Comparison of ENCODE assay signal across 1 cellular context in genomic region chr9:137046094-137046787, GRCh38.
A peak's percentile ranks its signal among the peaks of the same experiment; 100 is the strongest.
TF ChIP-seq lines count a peak whose summit lies in the region.

TSS of gene NPDC1 (minus strand) at chr9:137046177. CDS start at chr9:137045989, 188 bp downstream.

TF ChIP-seq in HepG2, 621 proteins besides CTCF, POLR2A, EP300 and RAD21 (continued from another document and continues in another):
- TF ChIP-seq ZBED4 (CRISPR knock-in tag; IDR thresholded peaks at IDR 0.05; ENCODE audit: borderline replicate concordance): peak; percentile 55; the same call in 1 of the 2 replicates
- no peak for TF ChIP-seq TOE1 (CRISPR knock-in tag; IDR thresholded peaks at IDR 0.05)
- peak; percentile 33; the same call in 1 of the 2 replicates for TF ChIP-seq FOSL2 (CRISPR knock-in tag; IDR thresholded peaks at IDR 0.05)
- peak; percentile 47; the same call in 1 of the 2 replicates for TF ChIP-seq ZBTB43 (CRISPR knock-in tag; conservative IDR thresholded peaks at IDR 0.05)
- TF ChIP-seq RBM39 (IDR thresholded peaks at IDR 0.05; ENCODE audit: low read depth, low read length, poor library complexity, severe bottlenecking): peak; percentile 69
- TF ChIP-seq REPIN1 (CRISPR knock-in tag; IDR thresholded peaks at IDR 0.05; ENCODE audit: borderline replicate concordance, low read depth): peak; percentile 56; the same call in 1 of the 2 replicates
- peak; percentile 38; the same call in 1 of the 2 replicates for TF ChIP-seq THAP9 (CRISPR knock-in tag; IDR thresholded peaks at IDR 0.05; ENCODE audit: borderline replicate concordance)
- TF ChIP-seq ARNT2 (CRISPR knock-in tag; IDR thresholded peaks at IDR 0.05; ENCODE audit: low read depth): peak; percentile 69; the same call in 1 of the 2 replicates
- TF ChIP-seq HNF1A (IDR thresholded peaks at IDR 0.05; ENCODE audit: low read depth): no peak
- TF ChIP-seq HNF1A (CRISPR knock-in tag; IDR thresholded peaks at IDR 0.05; ENCODE audit: borderline replicate concordance): peak; percentile 50; the same call in 1 of the 2 replicates
- TF ChIP-seq ZNF512B (CRISPR knock-in tag; IDR thresholded peaks at IDR 0.05; ENCODE audit: borderline replicate concordance): no peak
- peak; percentile 84; the same call in 1 of the 2 replicates for TF ChIP-seq ZNF788 (CRISPR knock-in tag; IDR thresholded peaks at IDR 0.05; ENCODE audit: borderline replicate concordance)
- TF ChIP-seq RNF2 (conservative IDR thresholded peaks at IDR 0.05; ENCODE audit: low read depth): no peak
- no peak for TF ChIP-seq ZNF557 (CRISPR knock-in tag; IDR thresholded peaks at IDR 0.05)
- TF ChIP-seq PCBP1 (IDR thresholded peaks at IDR 0.05; ENCODE audit: borderline replicate concordance, low read depth, low read length): no peak
- TF ChIP-seq GLI4 (CRISPR knock-in tag; IDR thresholded peaks at IDR 0.05; ENCODE audit: borderline replicate concordance): 0 out of 2 replicates have a peak, but pooled peaks have one; percentile 63
- TF ChIP-seq ZNF180 (CRISPR knock-in tag; IDR thresholded peaks at IDR 0.05; ENCODE audit: borderline replicate concordance, low read depth): no peak
- TF ChIP-seq IKZF4 (CRISPR knock-in tag; IDR thresholded peaks at IDR 0.05; ENCODE audit: borderline replicate concordance, low read depth, not compliant biosample characterization): no peak
- peak; percentile 92 for TF ChIP-seq ERF (CRISPR knock-in tag; IDR thresholded peaks at IDR 0.05)
- TF ChIP-seq ZNF691 (CRISPR knock-in tag; IDR thresholded peaks at IDR 0.05; ENCODE audit: borderline replicate concordance, low read depth): peak; percentile 87; the same call in 1 of the 2 replicates
- TF ChIP-seq SALL2 (CRISPR knock-in tag; IDR thresholded peaks at IDR 0.05): 0 out of 2 replicates have a peak, but pooled peaks have one; percentile 67
- peak; percentile 73 for TF ChIP-seq MEF2D (CRISPR knock-in tag; IDR thresholded peaks at IDR 0.05)
- TF ChIP-seq KLF11 (CRISPR knock-in tag; IDR thresholded peaks at IDR 0.05): peak; percentile 96
- peak; percentile 42; the same call in 1 of the 2 replicates for TF ChIP-seq ZBTB42 (CRISPR knock-in tag; IDR thresholded peaks at IDR 0.05)
- peak; percentile 56; the same call in 1 of the 2 replicates for TF ChIP-seq ISL2 (CRISPR knock-in tag; IDR thresholded peaks at IDR 0.05)
- TF ChIP-seq HDAC2 (CRISPR knock-in tag; IDR thresholded peaks at IDR 0.05): peak; percentile 91
- no peak for TF ChIP-seq SOX13 (IDR thresholded peaks at IDR 0.05)
- TF ChIP-seq SOX13 (CRISPR knock-in tag; conservative IDR thresholded peaks at IDR 0.05 in 1 of 2, IDR thresholded peaks at IDR 0.05 in 1 of 2): peak in 1 of 2 experiments; percentile 54; a peak in 1 of 4 replicates
- no peak for TF ChIP-seq NONO (IDR thresholded peaks at IDR 0.05)
- 0 out of 2 replicates have a peak, but pooled peaks have one; percentile 20 for TF ChIP-seq NONO (CRISPR knock-in tag; conservative IDR thresholded peaks at IDR 0.05)
- TF ChIP-seq ATF2 (CRISPR knock-in tag; IDR thresholded peaks at IDR 0.05): 0 out of 2 replicates have a peak, but pooled peaks have one; percentile 40
- 0 out of 2 replicates have a peak, but pooled peaks have one; percentile 26 for TF ChIP-seq HIC2 (CRISPR knock-in tag; IDR thresholded peaks at IDR 0.05; ENCODE audit: low read depth)
